In the genomic region with DNA sequence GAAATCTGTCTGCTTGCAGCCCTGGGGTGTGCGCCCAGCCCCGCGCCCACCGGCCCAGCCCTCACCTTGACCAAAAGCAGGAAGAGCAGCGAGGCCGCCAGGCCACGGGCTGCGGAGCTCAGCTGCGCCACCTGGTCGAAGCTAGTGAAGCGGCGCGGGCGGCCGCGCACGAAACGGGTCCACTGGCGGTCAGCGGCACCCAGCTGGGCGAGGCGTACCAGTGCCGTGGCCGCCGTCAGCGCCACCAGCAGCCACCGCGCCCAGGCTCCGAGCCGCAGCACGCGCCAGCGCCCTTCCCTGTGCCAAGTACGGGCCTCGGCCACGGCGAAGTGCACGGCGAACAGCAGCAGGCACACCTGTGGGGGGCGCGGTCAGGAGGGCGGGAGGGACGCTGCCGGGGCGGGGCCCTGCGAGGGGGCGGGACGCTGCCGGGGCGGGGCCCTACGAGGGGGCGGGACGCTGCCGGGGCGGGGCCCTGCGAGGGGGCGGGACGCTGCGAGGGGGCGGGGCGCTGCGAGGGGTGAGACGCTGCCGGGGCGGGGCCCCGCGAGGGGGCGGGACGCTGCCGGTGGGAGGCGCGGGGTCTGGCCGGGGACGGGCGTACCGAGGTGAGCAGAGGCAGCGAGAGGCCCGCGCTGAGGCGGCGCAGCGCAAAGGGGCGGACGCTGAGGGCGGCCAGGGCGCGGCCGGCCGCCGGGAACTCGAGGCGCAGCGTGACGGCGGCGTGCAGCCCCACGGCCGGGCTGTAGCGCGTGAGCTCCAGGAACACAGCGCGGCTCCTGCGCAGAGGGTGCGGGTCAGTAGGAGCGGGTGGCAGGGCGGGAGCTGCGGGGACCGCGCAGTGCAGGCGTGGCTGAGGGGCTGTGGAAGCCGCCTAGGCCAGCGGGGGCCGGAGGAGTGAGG, we compare ENCODE assay signal across 8 cellular contexts. TPM values are rescaled to one million over a fixed set of nuclear protein-coding genes. Genes with fewer than 3 reads are reported as not detected.
A peak's percentile ranks its signal among the peaks of the same experiment; 100 is the strongest.
DNase-seq lines count a peak whose midpoint lies in the region; ATAC-seq and TF ChIP-seq lines count a peak whose summit lies in the region.

No MANE protein-coding gene starts in this region.

- peak; percentile 69 for ATAC-seq in left colon
- ATAC-seq in HG03571 (IDR thresholded peaks at IDR 0.05; ENCODE audit: unreplicated experiment) = no peak

- H3K36me3 ChIP-seq in thyroid gland = peaks cover 28 to 30% of the 10 kb centered on the region in 2 donors

- H3K4me1 Mint-ChIP-seq in activated CD4-positive, alpha-beta memory T cell treated with anti-CD3 and anti-CD28 coated beads for 36 hours (ENCODE audit: low read depth) = no peaks in the 10 kb centered on the region
- no peaks in the 10 kb centered on the region for H3K4me1 Mint-ChIP-seq in activated CD4-positive, alpha-beta memory T cell treated with anti-CD3 and anti-CD28 coated beads, Interleukin-2, amount 10 ng/mL, durations not matched to agents 7 days and 5 days
- H3K4me1 Mint-ChIP-seq in activated T-helper 1 cell treated with anti-CD3 and anti-CD28 coated beads, Interleukin-12 subunit alpha, Interleukin-12 subunit beta, Interleukin-2, Interleukin-4 antibody, amounts not matched to agents 30 ng/mL and 10 ng/mL and 1 ng/mL, durations not matched to agents 14 hours and 24 hours and 36 hours (ENCODE audit: low read depth) = no peaks in the 10 kb centered on the region

- no peak overlapping the region for H3K4me3 Mint-ChIP-seq in activated CD4-positive, alpha-beta memory T cell treated with anti-CD3 and anti-CD28 coated beads for 36 hours
- H3K4me3 Mint-ChIP-seq in activated CD4-positive, alpha-beta memory T cell treated with anti-CD3 and anti-CD28 coated beads, Interleukin-2, amount 10 ng/mL, durations not matched to agents 7 days and 5 days = no peak overlapping the region
- no peak overlapping the region for H3K4me3 Mint-ChIP-seq in activated T-helper 1 cell treated with anti-CD3 and anti-CD28 coated beads, Interleukin-12 subunit alpha, Interleukin-12 subunit beta, Interleukin-2, Interleukin-4 antibody, amounts not matched to agents 30 ng/mL and 10 ng/mL and 1 ng/mL, durations not matched to agents 14 hours and 24 hours and 36 hours

- peaks cover 11% of the 10 kb centered on the region for H3K36me3 Mint-ChIP-seq in activated CD4-positive, alpha-beta memory T cell treated with anti-CD3 and anti-CD28 coated beads for 36 hours
- peaks cover 3% of the 10 kb centered on the region for H3K36me3 Mint-ChIP-seq in activated CD4-positive, alpha-beta memory T cell treated with anti-CD3 and anti-CD28 coated beads, Interleukin-2, amount 10 ng/mL, durations not matched to agents 7 days and 5 days (ENCODE audit: low read depth)
- H3K36me3 Mint-ChIP-seq in activated T-helper 1 cell treated with anti-CD3 and anti-CD28 coated beads, Interleukin-12 subunit alpha, Interleukin-12 subunit beta, Interleukin-2, Interleukin-4 antibody, amounts not matched to agents 30 ng/mL and 10 ng/mL and 1 ng/mL, durations not matched to agents 14 hours and 24 hours and 36 hours (ENCODE audit: low read depth) = peaks cover 6% of the 10 kb centered on the region

- peaks cover 22 to 23% of the 10 kb centered on the region in 2 donors for H3K4me1 ChIP-seq in thyroid gland

- in situ Hi-C loops in GM13977 (cut with MboI; ENCODE audit: low pct_unique_long_range_greater_than_20kb, low sequenced_read_pairs, unreplicated experiment) = no loop called here

- H3K27ac ChIP-seq in thyroid gland = peak overlapping the region; percentile 68 to 84 (median 84)

- no peaks in the 10 kb centered on the region for H3K9me3 Mint-ChIP-seq in activated CD4-positive, alpha-beta memory T cell treated with anti-CD3 and anti-CD28 coated beads for 36 hours
- no peaks in the 10 kb centered on the region for H3K9me3 Mint-ChIP-seq in activated CD4-positive, alpha-beta memory T cell treated with anti-CD3 and anti-CD28 coated beads, Interleukin-2, amount 10 ng/mL, durations not matched to agents 7 days and 5 days
- H3K9me3 Mint-ChIP-seq in activated T-helper 1 cell treated with anti-CD3 and anti-CD28 coated beads, Interleukin-12 subunit alpha, Interleukin-12 subunit beta, Interleukin-2, Interleukin-4 antibody, amounts not matched to agents 30 ng/mL and 10 ng/mL and 1 ng/mL, durations not matched to agents 14 hours and 24 hours and 36 hours = no peaks in the 10 kb centered on the region

- H3K4me3 ChIP-seq in thyroid gland (replicated peaks in 1 of 3) = no peak overlapping the region

- 41% methylated on average over 10 of the region's 113 CpGs; no CpG with 5 or more reads in 1 of the 2 donors for WGBS in thyroid gland, 2 donors

- peak in 3 of 6 experiments; percentile 20 to 75 (median 47) for TF ChIP-seq CTCF in thyroid gland (IDR thresholded peaks at IDR 0.05)
- TF ChIP-seq CTCF in GM13977 (IDR thresholded peaks at IDR 0.05; ENCODE audit: extremely low read depth, insufficient read depth, missing control alignments) = no peak

- POLR2A ChIA-PET in activated CD4-positive, alpha-beta memory T cell treated with anti-CD3 and anti-CD28 coated beads for 36 hours (lab: Charles Lee) = no interaction called here
- POLR2A ChIA-PET in activated CD4-positive, alpha-beta memory T cell treated with anti-CD3 and anti-CD28 coated beads, Interleukin-2, amount 10 ng/mL, durations not matched to agents 7 days and 5 days (lab: Charles Lee) = no interaction called here

- peak; percentile 18 for DNase-seq in activated CD4-positive, alpha-beta memory T cell treated with anti-CD3 and anti-CD28 coated beads for 36 hours
- no peak for DNase-seq in activated CD4-positive, alpha-beta memory T cell treated with anti-CD3 and anti-CD28 coated beads, Interleukin-2, amount 10 ng/mL, durations not matched to agents 7 days and 5 days
- DNase-seq in dermis blood vessel endothelial cell = peak; percentile 83
- peak; percentile 89 for DNase-seq in left colon
- DNase-seq in thyroid gland = peak; percentile 90 to 91
- DNase-seq in GM13977 (ENCODE audit: low spot score) = no peak
- no peak for DNase-seq in activated T-helper 1 cell treated with anti-CD3 and anti-CD28 coated beads, Interleukin-12 subunit alpha, Interleukin-12 subunit beta, Interleukin-2, Interleukin-4 antibody, amounts not matched to agents 30 ng/mL and 10 ng/mL and 1 ng/mL, durations not matched to agents 14 hours and 24 hours and 36 hours (ENCODE audit: low spot score)

- intact Hi-C loops in activated CD4-positive, alpha-beta memory T cell treated with anti-CD3 and anti-CD28 coated beads for 36 hours (cut with micrococcal nuclease) = no loop called here
- intact Hi-C loops in left colon (cut with DNase I, micrococcal nuclease) (no loop called here), thyroid gland (cut with DNase I) (no loop called here)
- intact Hi-C loops in activated T-helper 1 cell treated with anti-CD3 and anti-CD28 coated beads, Interleukin-12 subunit alpha, Interleukin-12 subunit beta, Interleukin-2, Interleukin-4 antibody, amounts not matched to agents 30 ng/mL and 10 ng/mL and 1 ng/mL, durations not matched to agents 14 hours and 24 hours and 36 hours (cut with micrococcal nuclease) = no loop called here

- H3K9me3 ChIP-seq in thyroid gland = no peaks in the 10 kb centered on the region

- H3K27me3 ChIP-seq in thyroid gland = no peaks in the 10 kb centered on the region

- no peak overlapping the region for H3K27ac Mint-ChIP-seq in activated CD4-positive, alpha-beta memory T cell treated with anti-CD3 and anti-CD28 coated beads for 36 hours
- no peak overlapping the region for H3K27ac Mint-ChIP-seq in activated CD4-positive, alpha-beta memory T cell treated with anti-CD3 and anti-CD28 coated beads, Interleukin-2, amount 10 ng/mL, durations not matched to agents 7 days and 5 days
- no peak overlapping the region for H3K27ac Mint-ChIP-seq in activated T-helper 1 cell treated with anti-CD3 and anti-CD28 coated beads, Interleukin-12 subunit alpha, Interleukin-12 subunit beta, Interleukin-2, Interleukin-4 antibody, amounts not matched to agents 30 ng/mL and 10 ng/mL and 1 ng/mL, durations not matched to agents 14 hours and 24 hours and 36 hours

- CTCF ChIA-PET in activated CD4-positive, alpha-beta memory T cell treated with anti-CD3 and anti-CD28 coated beads for 36 hours (lab: Charles Lee) = interaction anchor here (1.3 kb wide), 1 partner anchor 88 kb away, joined by 4 read pairs; no protein-coding TSS in a partner anchor
- CTCF ChIA-PET in activated CD4-positive, alpha-beta memory T cell treated with anti-CD3 and anti-CD28 coated beads, Interleukin-2, amount 10 ng/mL, durations not matched to agents 7 days and 5 days (lab: Charles Lee) = interaction anchor here (1.4 kb wide), 1 partner anchor 49 kb away, joined by 3 read pairs; no protein-coding TSS in a partner anchor

- peak in 1 of 2 donors; percentile 65 for TF ChIP-seq POLR2A in thyroid gland (IDR thresholded peaks at IDR 0.05)

- no peaks in the 10 kb centered on the region for H3K27me3 Mint-ChIP-seq in activated CD4-positive, alpha-beta memory T cell treated with anti-CD3 and anti-CD28 coated beads for 36 hours
- H3K27me3 Mint-ChIP-seq in activated CD4-positive, alpha-beta memory T cell treated with anti-CD3 and anti-CD28 coated beads, Interleukin-2, amount 10 ng/mL, durations not matched to agents 7 days and 5 days = no peaks in the 10 kb centered on the region
- no peaks in the 10 kb centered on the region for H3K27me3 Mint-ChIP-seq in activated T-helper 1 cell treated with anti-CD3 and anti-CD28 coated beads, Interleukin-12 subunit alpha, Interleukin-12 subunit beta, Interleukin-2, Interleukin-4 antibody, amounts not matched to agents 30 ng/mL and 10 ng/mL and 1 ng/mL, durations not matched to agents 14 hours and 24 hours and 36 hours (ENCODE audit: insufficient read depth)

RNA-seq across cellular contexts. Expression of a gene that starts 43.3 kb away (rescaled TPM):
- total RNA-seq in activated CD4-positive, alpha-beta memory T cell treated with anti-CD3 and anti-CD28 coated beads for 36 hours = 10 to 100 TPM; 56.6 to 63.9 TPM
- total RNA-seq in activated CD4-positive, alpha-beta memory T cell treated with anti-CD3 and anti-CD28 coated beads, Interleukin-2, amount 10 ng/mL, durations not matched to agents 7 days and 5 days = 10 to 100 TPM; 88.4 to 90.1 TPM
- total RNA-seq in dermis blood vessel endothelial cell (40.8 and 59.3 TPM in 2 replicates), left colon (100 to 1,000 TPM; 115 to 118 TPM), thyroid gland (100 to 1,000 TPM; 101 to 148 (median 109) TPM)
- 96.4 and 111 TPM in 2 replicates for total RNA-seq in activated T-helper 1 cell treated with anti-CD3 and anti-CD28 coated beads, Interleukin-12 subunit alpha, Interleukin-12 subunit beta, Interleukin-2, Interleukin-4 antibody, amounts not matched to agents 30 ng/mL and 10 ng/mL and 1 ng/mL, durations not matched to agents 14 hours and 24 hours and 36 hours

RNA-seq across cellular contexts. Expression of a gene that starts 43.4 kb away (rescaled TPM):
- total RNA-seq in activated CD4-positive, alpha-beta memory T cell treated with anti-CD3 and anti-CD28 coated beads for 36 hours = 10 to 100 TPM; 24.3 to 26.2 TPM
- 10 to 100 TPM; 22.5 to 24.5 TPM for total RNA-seq in activated CD4-positive, alpha-beta memory T cell treated with anti-CD3 and anti-CD28 coated beads, Interleukin-2, amount 10 ng/mL, durations not matched to agents 7 days and 5 days
- 27.7 and 32.3 TPM in 2 replicates for total RNA-seq in dermis blood vessel endothelial cell
- total RNA-seq in left colon = 10 to 100 TPM; 27.3 to 29.5 TPM
- 10 to 100 TPM in 3 of 4 donors, 1 to 10 TPM in 1; 6.1 to 38.7 (median 25.0) TPM for total RNA-seq in thyroid gland
- 50.0 and 52.7 TPM in 2 replicates for total RNA-seq in activated T-helper 1 cell treated with anti-CD3 and anti-CD28 coated beads, Interleukin-12 subunit alpha, Interleukin-12 subunit beta, Interleukin-2, Interleukin-4 antibody, amounts not matched to agents 30 ng/mL and 10 ng/mL and 1 ng/mL, durations not matched to agents 14 hours and 24 hours and 36 hours

RNA-seq across cellular contexts. Expression of a gene that starts 44.6 kb away (rescaled TPM):
- 10 to 100 TPM; 56.7 to 59.4 TPM for total RNA-seq in activated CD4-positive, alpha-beta memory T cell treated with anti-CD3 and anti-CD28 coated beads for 36 hours
- total RNA-seq in activated CD4-positive, alpha-beta memory T cell treated with anti-CD3 and anti-CD28 coated beads, Interleukin-2, amount 10 ng/mL, durations not matched to agents 7 days and 5 days = 10 to 100 TPM; 60.5 to 69.6 TPM
- 55.6 and 77.1 TPM in 2 replicates for total RNA-seq in dermis blood vessel endothelial cell
- 10 to 100 TPM; 75.1 to 76.7 TPM for total RNA-seq in left colon
- total RNA-seq in thyroid gland = 100 to 1,000 TPM in 1 of 4 donors, 10 to 100 TPM in 3; 66.9 to 153 (median 87.7) TPM
- 92.5 and 104 TPM in 2 replicates for total RNA-seq in activated T-helper 1 cell treated with anti-CD3 and anti-CD28 coated beads, Interleukin-12 subunit alpha, Interleukin-12 subunit beta, Interleukin-2, Interleukin-4 antibody, amounts not matched to agents 30 ng/mL and 10 ng/mL and 1 ng/mL, durations not matched to agents 14 hours and 24 hours and 36 hours

RNA-seq across cellular contexts. Expression of a gene that starts 57.4 kb away (rescaled TPM):
- total RNA-seq in activated CD4-positive, alpha-beta memory T cell treated with anti-CD3 and anti-CD28 coated beads for 36 hours = under 1 TPM in 1 of 2 experiments, not detected in 1; 0.33 TPM
- total RNA-seq in activated CD4-positive, alpha-beta memory T cell treated with anti-CD3 and anti-CD28 coated beads, Interleukin-2, amount 10 ng/mL, durations not matched to agents 7 days and 5 days = 1 to 10 TPM in 1 of 2 experiments, under 1 TPM in 1; 0.83 to 1.1 TPM
- total RNA-seq in dermis blood vessel endothelial cell (0.34 and 0.84 TPM in 2 replicates), left colon (10 to 100 TPM; 24.9 to 27.2 TPM), thyroid gland (1 to 10 TPM in 1 of 4 donors, under 1 TPM in 2, not detected in 1; 0.40 to 1.6 (median 0.89) TPM)
- total RNA-seq in activated T-helper 1 cell treated with anti-CD3 and anti-CD28 coated beads, Interleukin-12 subunit alpha, Interleukin-12 subunit beta, Interleukin-2, Interleukin-4 antibody, amounts not matched to agents 30 ng/mL and 10 ng/mL and 1 ng/mL, durations not matched to agents 14 hours and 24 hours and 36 hours = 0.24 and 0.70 TPM in 2 replicates

Comparison
In these comparisons a context has a peak if more than half of its experiments do, and no peak if none do; other contexts are left out.
1. DNase-seq: peak in activated CD4-positive, alpha-beta memory T cell treated with anti-CD3 and anti-CD28 coated beads for 36 hours (single experiment), dermis blood vessel endothelial cell (single experiment), left colon (2 of 2) and thyroid gland (2 of 2); none in activated CD4-positive, alpha-beta memory T cell treated with anti-CD3 and anti-CD28 coated beads, Interleukin-2, amount 10 ng/mL, durations not matched to agents 7 days and 5 days (single experiment), GM13977 (single experiment) and activated T-helper 1 cell treated with anti-CD3 and anti-CD28 coated beads, Interleukin-12 subunit alpha, Interleukin-12 subunit beta, Interleukin-2, Interleukin-4 antibody, amounts not matched to agents 30 ng/mL and 10 ng/mL and 1 ng/mL, durations not matched to agents 14 hours and 24 hours and 36 hours (single experiment).